Comparison of ENCODE assay signal across 1 cellular context in the genomic region with DNA sequence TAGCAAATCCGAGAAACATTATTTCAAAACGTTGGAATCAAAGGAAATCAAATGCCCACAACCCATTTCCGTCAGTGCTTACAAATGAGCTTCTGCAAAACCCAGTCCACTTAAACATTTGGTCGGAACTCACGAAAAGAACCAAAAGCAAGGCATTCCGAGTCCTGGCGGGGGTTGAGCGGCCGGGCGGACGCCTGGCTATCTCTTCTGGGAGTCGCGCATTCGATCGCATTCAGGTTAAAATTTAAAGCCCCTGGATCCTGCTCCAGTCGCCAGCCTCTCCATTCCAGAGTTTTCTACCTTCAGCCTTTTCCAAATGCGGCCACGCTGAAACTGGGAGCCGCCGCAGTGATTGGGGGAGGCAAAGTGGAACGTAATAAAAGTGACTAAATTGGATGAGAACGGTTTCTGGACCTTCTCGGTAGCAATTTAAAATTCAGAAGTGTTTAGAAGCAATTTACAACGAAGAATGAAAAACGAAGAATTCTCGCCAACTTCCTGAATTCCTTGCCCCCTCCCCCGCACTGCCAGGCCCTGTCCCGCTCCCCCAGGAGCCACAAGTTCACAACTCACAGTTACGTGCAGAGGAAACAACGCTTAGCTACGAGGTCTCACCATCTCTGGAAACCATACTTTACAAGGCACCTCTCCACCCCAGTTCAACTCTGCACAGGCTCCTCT.
TF ChIP-seq lines count a peak whose summit lies in the region.

No MANE protein-coding gene starts in this region.

TF ChIP-seq in IMR-90, 13 proteins besides CTCF, POLR2A, EP300 and RAD21:
- no peak for TF ChIP-seq NFE2L2 (IDR thresholded peaks at IDR 0.05; ENCODE audit: low read depth, low read length)
- TF ChIP-seq RCOR1 (IDR thresholded peaks at IDR 0.05; ENCODE audit: insufficient replicate concordance, low read length) = no peak
- TF ChIP-seq CEBPB (IDR thresholded peaks at IDR 0.05; ENCODE audit: low read depth, low read length) = no peak
- TF ChIP-seq BHLHE40 (IDR thresholded peaks at IDR 0.05; ENCODE audit: low read depth, low read length) = no peak
- no peak for TF ChIP-seq MXI1 (IDR thresholded peaks at IDR 0.05; ENCODE audit: borderline replicate concordance, low read depth, low read length)
- TF ChIP-seq SMC3 (IDR thresholded peaks at IDR 0.05; ENCODE audit: low read depth, low read length) = no peak
- TF ChIP-seq RFX5 (IDR thresholded peaks at IDR 0.05; ENCODE audit: low read depth, low read length) = no peak
